In genomic region chr1:205365086-205365485, GRCh38 we compare ENCODE assay signal across 4 cellular contexts. TPM values are rescaled to one million over a fixed set of nuclear protein-coding genes. Genes with fewer than 3 reads are reported as not detected.
"Had no signal": no experiment of that assay in that cellular context is flagged by ENCODE, and none has a peak within 500 bp of the region (broad histone marks: within the 10 kb centered on the region; RNA-seq: fewer than 3 reads in every experiment).

No MANE protein-coding gene starts in this region.

RNA-seq across cellular contexts. Expression of gene KLHDC8A, which starts 8.4 kb away (rescaled TPM):
- total RNA-seq: GM23248, H4, HT-29, IMR-90 had no signal
- polyA plus RNA-seq: GM23248, IMR-90 had no signal

RNA-seq across cellular contexts. Expression of gene LEMD1, which starts 56.8 kb away (rescaled TPM):
- total RNA-seq: GM23248, IMR-90 had no signal
- polyA plus RNA-seq: GM23248, IMR-90 had no signal
